In genomic region chr20:35954200-35954906, GRCh38 we compare ENCODE assay signal across 8 cellular contexts. TPM values are rescaled to one million over a fixed set of nuclear protein-coding genes. Genes with fewer than 3 reads are reported as not detected.
DNase-seq lines count a peak whose midpoint lies in the region; ATAC-seq, FAIRE-seq and TF ChIP-seq lines count a peak whose summit lies in the region.

Gene SCAND1, minus strand, starts transcription at chr20:35954502. Its CDS starts 218 bp downstream, at chr20:35954284.

- H3K14ac ChIP-seq in IMR-90 (replicated peaks; ENCODE audit: low read depth, low read length): peak within 1 kb of the TSS; percentile 93

- BruUV-seq in IMR-90 (replicated peaks; lab: Mats Ljungman, UMichigan): no TSS peak
- BruUV-seq in OCI-LY7 (replicated peaks; lab: Mats Ljungman, UMichigan): no TSS peak
- BruUV-seq in endothelial cell of umbilical vein (replicated peaks; lab: Mats Ljungman, UMichigan): no TSS peak

- ATAC-seq in GM21528 (IDR thresholded peaks at IDR 0.05; ENCODE audit: low FRiP score, unreplicated experiment) (peak; percentile 88), IMR-90 (ENCODE audit: low read depth) (peak; percentile 94)

- peak within 1 kb of the TSS; percentile 79; the same call in 1 of the 2 replicates for H2BK120ac ChIP-seq in IMR-90 (ENCODE audit: low read depth, low read length)

- H3K4me1 ChIP-seq in IMR-90 (ENCODE audit: control insufficient read depth, insufficient read depth, low read length): peaks cover 3% of the 10 kb centered on the region; the same call in 1 of the 2 replicates
- peaks cover 16% of the 10 kb centered on the region for H3K4me1 ChIP-seq in OCI-LY7 (ENCODE audit: insufficient read depth, low read length, poor library complexity, severe bottlenecking)
- peaks cover 17% of the 10 kb centered on the region for H3K4me1 ChIP-seq in endothelial cell of umbilical vein (ENCODE audit: control insufficient read depth, extremely low read depth, insufficient read depth, low read length)

- H3K23ac ChIP-seq in IMR-90 (ENCODE audit: low read depth, low read length): peak within 1 kb of the TSS; percentile 98

- H2BK15ac ChIP-seq in IMR-90 (ENCODE audit: low read depth, low read length): peak within 1 kb of the TSS; percentile 80; the same call in 2 of the 3 replicates

- H3K9me2 ChIP-seq in OCI-LY7 (ENCODE audit: insufficient read depth, low read length): no peaks in the 10 kb centered on the region

- peak; percentile 53 for TF ChIP-seq RAD21 in IMR-90 (IDR thresholded peaks at IDR 0.05; ENCODE audit: low read length)

- no peak within 1 kb of the TSS for H2BK20ac ChIP-seq in IMR-90 (ENCODE audit: low read depth, low read length)

- peak within 1 kb of the TSS; percentile 75 for H3K18ac ChIP-seq in IMR-90 (ENCODE audit: low read depth, low read length)

- dilution Hi-C loops in IMR-90 (cut with HindIII; ENCODE audit: low sequenced_read_pairs, unreplicated experiment) (no loop called here), endothelial cell of umbilical vein (cut with MboI; ENCODE audit: extremely low pct_ligation_motif_present, low sequenced_read_pairs) (no loop called here)

- H2AK5ac ChIP-seq in IMR-90 (ENCODE audit: low read depth, low read length): peak within 1 kb of the TSS; percentile 79

- peak; percentile 90 for FAIRE-seq in endothelial cell of umbilical vein (lab: Jason Lieb, UNC)

- peak; percentile 99 for TF ChIP-seq CTCF in IMR-90 (conservative IDR thresholded peaks at IDR 0.05; ENCODE audit: low read depth, low read length)
- peak; percentile 96 for TF ChIP-seq CTCF in OCI-LY7 (conservative IDR thresholded peaks at IDR 0.05; ENCODE audit: low read length)
- peak; percentile 99 for TF ChIP-seq CTCF in endothelial cell of umbilical vein (IDR thresholded peaks at IDR 0.05; ENCODE audit: extremely low read depth in 1 of 2, insufficient read depth in 1 of 2, low read depth in 1 of 2, low read length in 2 of 2)

- H3K9me3 ChIP-seq in IMR-90 (ENCODE audit: control insufficient read depth, insufficient read depth, low read length) (no peaks in the 10 kb centered on the region), OCI-LY7 (ENCODE audit: low read length) (no peaks in the 10 kb centered on the region), endothelial cell of umbilical vein (replicated peaks; ENCODE audit: control insufficient read depth, insufficient read depth, low read length) (no peaks in the 10 kb centered on the region)

- TF ChIP-seq POLR2A in IMR-90 (IDR thresholded peaks at IDR 0.05; ENCODE audit: low read depth, low read length): peak; percentile 92
- peak; percentile 79 for TF ChIP-seq POLR2A in endothelial cell of umbilical vein (IDR thresholded peaks at IDR 0.05; ENCODE audit: low read depth, low read length)

- in situ Hi-C loops in IMR-90 (cut with MboI; ENCODE audit: low sequenced_read_pairs): no loop called here

- H3K79me1 ChIP-seq in IMR-90 (ENCODE audit: low read depth in 1 of 2, low read length in 2 of 2): peaks cover 5 to 38% of the 10 kb centered on the region in 2 experiments; a peak in 3 of 4 replicates

- peak within 1 kb of the TSS; percentile 92 for H3K4ac ChIP-seq in IMR-90 (ENCODE audit: low read depth, low read length)

- peak within 1 kb of the TSS; percentile 98 for H3K4me2 ChIP-seq in IMR-90 (ENCODE audit: low read depth, low read length)
- peak within 1 kb of the TSS; percentile 93 for H3K4me2 ChIP-seq in OCI-LY7 (ENCODE audit: low read length)
- peak within 1 kb of the TSS; percentile 92 for H3K4me2 ChIP-seq in endothelial cell of umbilical vein (ENCODE audit: insufficient read depth, low read length)

- intact Hi-C loops in IMR-90 (cut with micrococcal nuclease) (loop anchor here (5.0 kb wide), 2 partner anchors 212 to 257 kb away; partner anchors contain the start of genes NFS1, RBM39 and ROMO1), OCI-LY7 (cut with micrococcal nuclease; ENCODE audit: unreplicated experiment) (loop anchor here (1.0 to 5.0 kb wide), 3 partner anchors 96 to 212 kb away; partner anchors contain the start of gene RBM39), endothelial cell of umbilical vein (cut with micrococcal nuclease) (loop anchor here (1.0 to 5.0 kb wide), 3 partner anchors 110 to 337 kb away; partner anchors contain the start of gene SPAG4)

- H4K20me1 ChIP-seq in IMR-90 (ENCODE audit: insufficient read depth, low read length) (peaks cover 22% of the 10 kb centered on the region), OCI-LY7 (ENCODE audit: insufficient read depth, low read length) (peaks cover 9% of the 10 kb centered on the region; the same call in 1 of the 2 replicates), endothelial cell of umbilical vein (replicated peaks; ENCODE audit: control insufficient read depth, extremely low read depth, insufficient read depth, low read length) (no peaks in the 10 kb centered on the region)

- H3K9ac ChIP-seq in IMR-90 (ENCODE audit: low read depth, low read length) (peak within 1 kb of the TSS; percentile 87), endothelial cell of umbilical vein (replicated peaks; ENCODE audit: extremely low read depth, insufficient read depth, low read length) (peak within 1 kb of the TSS; percentile 97)

- peak within 1 kb of the TSS; percentile 89 for H4K91ac ChIP-seq in IMR-90 (ENCODE audit: insufficient read depth, low read depth, low read length)

- H3K56ac ChIP-seq in IMR-90 (ENCODE audit: extremely low read depth, insufficient read depth, low read length): peak within 1 kb of the TSS; percentile 57

- CTCF ChIA-PET in IMR-90 (lab: Yijun Ruan, JAX) (interaction anchor here (0.5 to 3.4 kb wide), 23 partner anchors 8 to 233 kb away, joined by 3 to 12 read pairs (median 4); no protein-coding TSS in a partner anchor), OCI-LY7 (lab: Charles Lee; ENCODE audit: unreplicated experiment) (interaction anchor here (0.5 to 1.4 kb wide), 5 partner anchors 9 to 499 kb away, joined by 3 to 16 read pairs (median 4); partner anchors contain the start of gene CEP250), endothelial cell of umbilical vein (lab: Charles Lee) (interaction anchor here (0.6 to 3.9 kb wide), 46 partner anchors 9 to 353 kb away, joined by 3 to 38 read pairs (median 4); partner anchors contain the start of genes PHF20, RBM39 and ROMO1)

- peak; percentile 96 for DNase-seq in DMS153 (lab: John Stamatoyannopoulos, UW)
- DNase-seq in IMR-90: peak; percentile 95
- DNase-seq in OCI-LY7 (ENCODE audit: low spot score): peak; percentile 100
- DNase-seq in activated T-cell treated with anti-CD3 and anti-CD28 coated beads for 1 hour (ENCODE audit: low read depth): peak; percentile 95
- DNase-seq in endothelial cell of umbilical vein (ENCODE audit: low read depth, low spot score): peak; percentile 98
- peak; percentile 94 for DNase-seq in middle frontal gyrus (ENCODE audit: extremely low spot score, low spot score)
- peak; percentile 96 to 97 for DNase-seq in stimulated activated CD8-positive, alpha-beta memory T cell treated with anti-CD3 and anti-CD28 coated beads, Interleukin-2, amount 100 ng/mL, for 48 hours (ENCODE audit: low read depth in 2 of 2)

- peak within 1 kb of the TSS; percentile 91 for H2BK5ac ChIP-seq in IMR-90 (ENCODE audit: low read depth, low read length, poor library complexity, severe bottlenecking)

- H4K5ac ChIP-seq in IMR-90 (ENCODE audit: low read depth, low read length): peak within 1 kb of the TSS; percentile 69

- POLR2A ChIA-PET in IMR-90 (lab: Charles Lee; ENCODE audit: unreplicated experiment): interaction anchor here (0.6 to 1.6 kb wide), 6 partner anchors 15 to 216 kb away, joined by 4 to 12 read pairs (median 5); partner anchors contain the start of gene RBM39
- POLR2A ChIA-PET in OCI-LY7 (lab: Charles Lee): interaction anchor here (0.6 to 2.6 kb wide), 17 partner anchors 11 to 1286 kb away, joined by 3 to 22 read pairs (median 4); partner anchors contain the start of genes RBM39 and SPAG4
- POLR2A ChIA-PET in endothelial cell of umbilical vein (lab: Charles Lee): interaction anchor here (0.6 to 1.5 kb wide), 6 partner anchors 12 to 518 kb away, joined by 3 to 6 read pairs (median 4); partner anchors contain the start of genes PHF20 and RBM39

- H3K79me2 ChIP-seq in OCI-LY7 (ENCODE audit: insufficient read depth, low read depth, low read length) (peaks cover 35% of the 10 kb centered on the region), endothelial cell of umbilical vein (ENCODE audit: control insufficient read depth, insufficient read depth, low read length) (peaks cover 20% of the 10 kb centered on the region)

- WGBS in IMR-90 (ENCODE audit: extremely low coverage in 2 of 2, insufficient read length in 1 of 2), 2 experiments: 0% methylated on average over 42 of the region's 76 CpGs; no CpG with 5 or more reads in 1 of the 2 experiments

- no peaks in the 10 kb centered on the region for H3K9me1 ChIP-seq in IMR-90 (ENCODE audit: insufficient read depth, low read length)
- H3K9me1 ChIP-seq in endothelial cell of umbilical vein (replicated peaks; ENCODE audit: control insufficient read depth, extremely low read depth, insufficient read depth, low read length): no peaks in the 10 kb centered on the region

- H3K27me3 ChIP-seq in IMR-90 (ENCODE audit: control insufficient read depth, insufficient read depth, low read length) (no peaks in the 10 kb centered on the region), endothelial cell of umbilical vein (ENCODE audit: control insufficient read depth in 2 of 2, insufficient read depth in 2 of 2, low read length in 2 of 2) (no peaks in the 10 kb centered on the region)

- H2AFZ ChIP-seq in IMR-90 (replicated peaks; ENCODE audit: low read length, poor library complexity): peak within 1 kb of the TSS; percentile 100
- peak within 1 kb of the TSS; percentile 91 for H2AFZ ChIP-seq in OCI-LY7 (ENCODE audit: low read length)
- H2AFZ ChIP-seq in endothelial cell of umbilical vein (ENCODE audit: low read depth, low read length): peak within 1 kb of the TSS; percentile 88

- H3K27ac ChIP-seq in IMR-90 (ENCODE audit: insufficient read depth, low read length) (peak within 1 kb of the TSS; percentile 85), OCI-LY7 (ENCODE audit: low read depth, low read length, poor library complexity, severe bottlenecking) (peak within 1 kb of the TSS; percentile 97), endothelial cell of umbilical vein (ENCODE audit: insufficient read depth, low read depth, low read length) (peak within 1 kb of the TSS; percentile 94)

- H2AK9ac ChIP-seq in IMR-90 (replicated peaks; ENCODE audit: low read depth, low read length, poor library complexity): peak within 1 kb of the TSS; percentile 98

- peak within 1 kb of the TSS; percentile 69 to 96 for H4K8ac ChIP-seq in IMR-90 (ENCODE audit: low read depth in 2 of 2, low read length in 2 of 2)

- H3K4me3 ChIP-seq in IMR-90 (ENCODE audit: insufficient read depth, low read depth, low read length): peak within 1 kb of the TSS; percentile 69
- peak within 1 kb of the TSS; percentile 84 for H3K4me3 ChIP-seq in OCI-LY7 (ENCODE audit: low read depth, low read length, poor library complexity, severe bottlenecking)
- peak within 1 kb of the TSS; percentile 39 to 93 (median 82) for H3K4me3 ChIP-seq in endothelial cell of umbilical vein (replicated peaks in 1 of 3; ENCODE audit: insufficient read depth in 1 of 3, low read depth in 1 of 3, low read length in 3 of 3)

- no peaks in the 10 kb centered on the region for H3K36me3 ChIP-seq in IMR-90 (ENCODE audit: control insufficient read depth, insufficient read depth, low read length)
- peaks cover 24% of the 10 kb centered on the region for H3K36me3 ChIP-seq in OCI-LY7 (ENCODE audit: insufficient read depth, low read length)
- H3K36me3 ChIP-seq in endothelial cell of umbilical vein (ENCODE audit: control insufficient read depth in 2 of 2, extremely low read depth in 1 of 2, insufficient read depth in 2 of 2, low read length in 2 of 2): no peaks in the 10 kb centered on the region

RNA-seq across cellular contexts. Expression of gene SCAND1, which starts in this region (rescaled TPM):
- 7.5 and 11.7 TPM in 2 replicates for total RNA-seq in IMR-90 (2012; rRNA removed)
- polyA plus RNA-seq in IMR-90 (2012; rRNA removed): 26.8 and 44.2 TPM in 2 replicates
- 114 and 126 TPM in 2 replicates for polyA plus RNA-seq in IMR-90 (2012; cell fraction: cytosol; rRNA removed)
- polyA plus RNA-seq in IMR-90 (2012; cell fraction: nucleus; rRNA removed; ENCODE audit: low replicate concordance): 30.7 and 73.2 TPM in 2 replicates
- 62.5 and 97.6 TPM in 2 replicates for total RNA-seq in OCI-LY7 (2014; rRNA removed; shearing (Covaris generic))
- total RNA-seq in OCI-LY7 (2022): 63.5 and 75.6 TPM in 2 replicates
- 83.1 and 83.5 TPM in 2 replicates for total RNA-seq in endothelial cell of umbilical vein
- polyA plus RNA-seq in endothelial cell of umbilical vein: 85.7 and 139 TPM in 2 replicates
- polyA plus RNA-seq in endothelial cell of umbilical vein (2011; cell fraction: cytosol; rRNA removed): 32.7 and 52.1 TPM in 2 replicates
- 14.6 and 25.1 TPM in 2 replicates for polyA plus RNA-seq in endothelial cell of umbilical vein (2011; cell fraction: nucleus; rRNA removed)
- 17.1 and 24.7 TPM in 2 replicates for polyA plus RNA-seq in endothelial cell of umbilical vein (2012)
- polyA minus RNA-seq in endothelial cell of umbilical vein: 8.0 and 9.1 TPM in 2 replicates
- 31.0 TPM for polyA minus RNA-seq in endothelial cell of umbilical vein (2011; cell fraction: cytosol; rRNA and poly(A)+ RNA removed)
- 5.4 and 12.6 TPM in 2 replicates for polyA minus RNA-seq in endothelial cell of umbilical vein (2011; cell fraction: nucleus; rRNA and poly(A)+ RNA removed)

Comparison
In these comparisons a context has a peak if more than half of its experiments do, and no peak if none do; other contexts are left out.
1. Peak in every context shown above with its lines: DNase-seq, ATAC-seq, H3K4me3 ChIP-seq and H3K27ac ChIP-seq.